In genomic region chr17:47204722-47205418, GRCh38 we compare ENCODE assay signal across 9 cellular contexts. TPM values are rescaled to one million over a fixed set of nuclear protein-coding genes. Genes with fewer than 3 reads are reported as not detected.
DNase-seq lines count a peak whose midpoint lies in the region; ATAC-seq and TF ChIP-seq lines count a peak whose summit lies in the region.
"Had no signal": no experiment of that assay in that cellular context is flagged by ENCODE, and none has a peak within 500 bp of the region (broad histone marks: within the 10 kb centered on the region; RNA-seq: fewer than 3 reads in every experiment).

No MANE protein-coding gene starts in this region.

- H2AFZ ChIP-seq in Karpas-422 (ENCODE audit: low read length): peak overlapping the region; percentile 16; the same call in 1 of the 2 replicates

- POLR2A ChIA-PET in CD8-positive, alpha-beta memory T cell (lab: Charles Lee): interaction anchor here (2.1 kb wide), 1 partner anchor 15 kb away, joined by 11 read pairs; the partner anchor contains the start of gene CDC27

- H3K27me3 ChIP-seq in CD8-positive, alpha-beta memory T cell (ENCODE audit: insufficient read depth, low read length, poor library complexity, severe bottlenecking): no peaks in the 10 kb centered on the region
- H3K27me3 ChIP-seq in Karpas-422 (ENCODE audit: low read length) (no peaks in the 10 kb centered on the region), gastrocnemius medialis (no peaks in the 10 kb centered on the region)

- H3K27ac Mint-ChIP-seq in CD8-positive, alpha-beta memory T cell: peak overlapping the region; percentile 88 to 98 (median 96)

- peak overlapping the region; percentile 69 for H3K4me2 ChIP-seq in Karpas-422 (ENCODE audit: low read depth, low read length, poor library complexity, severe bottlenecking)

- peaks cover 44% of the 10 kb centered on the region for H3K4me1 ChIP-seq in CD8-positive, alpha-beta memory T cell (ENCODE audit: insufficient read depth, low read length)
- H3K4me1 ChIP-seq in Karpas-422 (ENCODE audit: low read length) (peaks cover 76% of the 10 kb centered on the region), gastrocnemius medialis (peaks cover 23 to 28% of the 10 kb centered on the region in 2 donors)

- H3K9me3 ChIP-seq in CD8-positive, alpha-beta memory T cell (ENCODE audit: low read length): no peaks in the 10 kb centered on the region
- H3K9me3 ChIP-seq in Karpas-422 (ENCODE audit: low read length) (no peaks in the 10 kb centered on the region), gastrocnemius medialis (no peaks in the 10 kb centered on the region)

- H3K36me3 ChIP-seq in CD8-positive, alpha-beta memory T cell (ENCODE audit: insufficient read depth, low read length): no peaks in the 10 kb centered on the region
- no peaks in the 10 kb centered on the region for H3K36me3 ChIP-seq in Karpas-422 (ENCODE audit: insufficient read depth, low read length)
- no peaks in the 10 kb centered on the region for H3K36me3 ChIP-seq in gastrocnemius medialis

- intact Hi-C loops in head of caudate nucleus (cut with DNase I): no loop called here
- intact Hi-C loops in gastrocnemius medialis (cut with DNase I; ENCODE audit: low total_unique reads): no loop called here

- no peak for TF ChIP-seq CTCF in gastrocnemius medialis (IDR thresholded peaks at IDR 0.05 in 4 of 5, conservative IDR thresholded peaks at IDR 0.05 in 1 of 5)

- TF ChIP-seq POLR2A in gastrocnemius medialis (IDR thresholded peaks at IDR 0.05): no peak

- H3K27ac ChIP-seq in CD8-positive, alpha-beta memory T cell (ENCODE audit: low read depth, low read length): peak overlapping the region; percentile 77
- H3K27ac ChIP-seq in Karpas-422 (ENCODE audit: low read length) (peak overlapping the region; percentile 95), gastrocnemius medialis (peak overlapping the region; percentile 68 to 81 (median 70))

- H3K9me3 Mint-ChIP-seq in CD8-positive, alpha-beta memory T cell: no peaks in the 10 kb centered on the region

- peak overlapping the region; percentile 72 for H3K9ac ChIP-seq in Karpas-422 (ENCODE audit: low read length)

- ATAC-seq in GM19452 (IDR thresholded peaks at IDR 0.05; ENCODE audit: unreplicated experiment): peak; percentile 49
- ATAC-seq in gastrocnemius medialis: peak; percentile 77 to 79
- ATAC-seq in GM19328 (IDR thresholded peaks at IDR 0.05; ENCODE audit: unreplicated experiment): no peak

- H4K20me1 ChIP-seq in Karpas-422 (ENCODE audit: insufficient read depth, low read depth, low read length): no peaks in the 10 kb centered on the region

- in situ Hi-C loops in gastrocnemius medialis (cut with MboI; ENCODE audit: low sequenced_read_pairs in 4 of 4): no loop called here

- peaks cover 56 to 63% (median 57%) of the 10 kb centered on the region in 3 donors for H3K4me1 Mint-ChIP-seq in CD8-positive, alpha-beta memory T cell

- H3K27me3 Mint-ChIP-seq in CD8-positive, alpha-beta memory T cell: peaks cover 0 to 2% of the 10 kb centered on the region in 2 donors

- no peaks in the 10 kb centered on the region for H3K79me2 ChIP-seq in Karpas-422 (ENCODE audit: low read length)

- CTCF ChIA-PET in CD8-positive, alpha-beta memory T cell (lab: Charles Lee): interaction anchor here (0.9 to 1.8 kb wide), 6 partner anchors 9 to 25 kb away, joined by 3 to 8 read pairs (median 3); no protein-coding TSS in a partner anchor

- DNase-seq in CD8-positive, alpha-beta memory T cell: peak in 3 of 5 donors; percentile 29 to 63 (median 43)
- DNase-seq in Karpas-422 (peak; percentile 90), head of caudate nucleus (peak in 28 of 42 donors; percentile 5 to 69 (median 32)), gastrocnemius medialis (peak in 1 of 2 donors; percentile 32), iPS-NIHi7 (ENCODE audit: extremely low spot score) (no peak)
- DNase-seq in activated CD8-positive, alpha-beta memory T cell treated with anti-CD3 and anti-CD28 coated beads, Interleukin-2, amount 50 U/mL, for 48 hours: peak; percentile 66

- H3K4me3 Mint-ChIP-seq in CD8-positive, alpha-beta memory T cell: peak overlapping the region; percentile 65 to 93 (median 84)

- peak overlapping the region; percentile 45 for H3K4me3 ChIP-seq in CD8-positive, alpha-beta memory T cell (ENCODE audit: low read length)
- H3K4me3 ChIP-seq in Karpas-422 (ENCODE audit: low read length) (peak overlapping the region; percentile 52), gastrocnemius medialis (peak overlapping the region; percentile 26 to 56 (median 34))

- no peaks in the 10 kb centered on the region for H3K36me3 Mint-ChIP-seq in CD8-positive, alpha-beta memory T cell

- no peaks in the 10 kb centered on the region for H3K9me2 ChIP-seq in Karpas-422 (replicated peaks; ENCODE audit: insufficient read depth, low read length)

RNA-seq across cellular contexts. Expression of gene MYL4, which starts 4.3 kb away (rescaled TPM):
- not detected for total RNA-seq in CD8-positive, alpha-beta memory T cell
- polyA plus RNA-seq in CD8-positive, alpha-beta memory T cell: not detected
- total RNA-seq in Karpas-422 (2014; rRNA removed; shearing (Covaris generic); ENCODE audit: low replicate concordance): 3.7 and 6.0 TPM in 2 replicates
- total RNA-seq in gastrocnemius medialis: under 1 TPM in 1 of 4 donors, not detected in 3; 0.97 TPM
- total RNA-seq: kidney epithelial cell had no signal

RNA-seq across cellular contexts. Expression of gene CDC27, which starts 15.8 kb away (rescaled TPM):
- total RNA-seq in CD8-positive, alpha-beta memory T cell: 100 to 1,000 TPM; 113 to 116 TPM
- polyA plus RNA-seq in CD8-positive, alpha-beta memory T cell: 96.2 TPM
- total RNA-seq in Karpas-422 (2014; rRNA removed; shearing (Covaris generic); ENCODE audit: low replicate concordance): 81.7 and 146 TPM in 2 replicates
- total RNA-seq in gastrocnemius medialis: 10 to 100 TPM; 26.5 to 65.9 (median 49.4) TPM

RNA-seq across cellular contexts. Expression of gene ITGB3, which starts 48.8 kb away (rescaled TPM):
- under 1 TPM; 0.07 to 0.13 TPM for total RNA-seq in CD8-positive, alpha-beta memory T cell
- polyA plus RNA-seq in CD8-positive, alpha-beta memory T cell: not detected
- 16.4 and 19.6 TPM in 2 replicates for total RNA-seq in Karpas-422 (2014; rRNA removed; shearing (Covaris generic); ENCODE audit: low replicate concordance)
- total RNA-seq in gastrocnemius medialis: 1 to 10 TPM in 2 of 4 donors, under 1 TPM in 1, not detected in 1; 0.92 to 6.2 (median 1.9) TPM
